In genomic region chr2:190862067-190862466, GRCh38 we compare ENCODE assay signal across 1 cellular context.
TF ChIP-seq lines count a peak whose summit lies in the region.

No MANE protein-coding gene starts in this region.

TF ChIP-seq in neural cell, 6 proteins besides CTCF, POLR2A, EP300 and RAD21:
- TF ChIP-seq TAF1 (IDR thresholded peaks at IDR 0.05; ENCODE audit: low read depth) (no peak), MXI1 (conservative IDR thresholded peaks at IDR 0.05; ENCODE audit: poor library complexity, severe bottlenecking) (no peak), REST (IDR thresholded peaks at IDR 0.05; ENCODE audit: borderline replicate concordance) (no peak), SMC3 (conservative IDR thresholded peaks at IDR 0.05; ENCODE audit: poor library complexity) (no peak), EZH2 (IDR thresholded peaks at IDR 0.05; ENCODE audit: borderline replicate concordance, insufficient read depth, low read length, poor library complexity, severe bottlenecking) (no peak), POLR2AphosphoS5 (IDR thresholded peaks at IDR 0.05) (no peak)
